10 cellular contexts compared by ENCODE assay signal in the genomic region with DNA sequence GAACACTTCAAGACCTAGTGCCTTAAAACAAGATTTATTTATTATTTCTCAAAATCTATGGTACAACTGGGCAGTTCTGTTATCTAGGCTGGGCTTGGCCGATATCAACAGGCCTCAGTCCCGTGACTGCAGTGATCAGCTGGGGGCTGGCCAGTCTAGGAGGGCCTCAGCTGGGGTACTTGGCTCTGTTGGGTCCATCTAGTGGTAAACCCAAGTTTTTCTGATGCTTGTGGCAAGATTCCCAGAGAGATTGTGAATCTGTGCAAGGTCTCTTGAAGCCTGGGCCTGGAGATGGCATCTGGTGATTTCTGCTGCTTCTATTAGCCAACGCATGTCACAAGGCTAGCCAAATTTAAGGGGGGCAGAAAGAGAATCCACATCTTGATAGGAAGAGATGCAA.
DNase-seq lines count a peak whose midpoint lies in the region; ATAC-seq, FAIRE-seq and TF ChIP-seq lines count a peak whose summit lies in the region.
"Had no signal": no experiment of that assay in that cellular context is flagged by ENCODE, and none has a peak within 500 bp of the region (broad histone marks: within the 10 kb centered on the region; RNA-seq: fewer than 3 reads in every experiment).

No MANE protein-coding gene starts in this region.

- WGBS in K562 (ENCODE audit: insufficient coverage, low coverage, missing lambda C conversion rate), result 4% methylated on average over 3 of the region's 3 CpGs

- in situ Hi-C loops in K562 (cut with MboI), result no loop called here

- H3K79me2 ChIP-seq in K562 (ENCODE audit: control insufficient read depth, insufficient read depth, low read length), result no peaks in the 10 kb centered on the region

- no peak for TF ChIP-seq EP300 in K562 (IDR thresholded peaks at IDR 0.05; ENCODE audit: low read length)

- DNase-seq in Ammon's horn (ENCODE audit: low spot score) (peak; percentile 3), NAMALWA (ENCODE audit: low spot score) (peak; percentile 5), K562 (ENCODE audit: extremely low read depth in 1 of 4, low spot score in 3 of 4) (peak in 2 of 4 experiments; percentile 7 to 38), iPS DF 19.7 (ENCODE audit: low read depth, low spot score) (peak; percentile 33), natural killer cell (no peak), mucosa of descending colon (no peak)
- no peak for DNase-seq in central memory CD4-positive, alpha-beta T cell
- DNase-seq: psoas muscle had no signal

- H3K9me3 ChIP-seq in K562 (replicated peaks; ENCODE audit: control insufficient read depth, insufficient read depth, low read depth, low read length) (no peaks in the 10 kb centered on the region), mucosa of descending colon (peaks cover 28% of the 10 kb centered on the region)
- H3K9me3 ChIP-seq: psoas muscle, suprapubic skin had no signal

- peaks cover 19 to 33% of the 10 kb centered on the region in 2 donors for H3K9me3 Mint-ChIP-seq in natural killer cell

- TF ChIP-seq POLR2A in K562 (conservative IDR thresholded peaks at IDR 0.05), result no peak

- FAIRE-seq in K562 (lab: Jason Lieb, UNC), result no peak

- no peaks in the 10 kb centered on the region for H3K27me3 ChIP-seq in K562 (ENCODE audit: control insufficient read depth in 2 of 2, insufficient read depth in 2 of 2, low read length in 2 of 2)
- H3K27me3 ChIP-seq: suprapubic skin had no signal

- peaks cover 16% of the 10 kb centered on the region for H3K36me3 Mint-ChIP-seq in natural killer cell

- no peak overlapping the region for H3K27ac Mint-ChIP-seq in natural killer cell

- no peak overlapping the region for H3K9ac ChIP-seq in K562 (ENCODE audit: insufficient read depth in 1 of 2, low read depth in 2 of 2, low read length in 2 of 2)

- CTCF ChIA-PET in K562 (lab: Yijun Ruan, JAX; ENCODE audit: low intra/inter-chr PET ratio), result interaction anchor here (0.6 kb wide), 1 partner anchor 1281 kb away, joined by 3 read pairs; no protein-coding TSS in a partner anchor

- H3K4me1 ChIP-seq in K562 (replicated peaks in 1 of 2; ENCODE audit: control insufficient read depth in 2 of 2, insufficient read depth in 2 of 2, low read length in 2 of 2) (no peaks in the 10 kb centered on the region), mucosa of descending colon (ENCODE audit: low read depth) (no peaks in the 10 kb centered on the region)
- H3K4me1 ChIP-seq: suprapubic skin had no signal

- no peaks in the 10 kb centered on the region for H3K27me3 Mint-ChIP-seq in natural killer cell (ENCODE audit: low read depth in 2 of 2)

- peak in 1 of 3 experiments; percentile 11; a peak in 1 of 6 replicates for TF ChIP-seq CTCF in K562 (IDR thresholded peaks at IDR 0.05 in 2 of 3, conservative IDR thresholded peaks at IDR 0.05 in 1 of 3; ENCODE audit: insufficient read depth in 2 of 3, low read depth in 1 of 3, low read length in 3 of 3)
- TF ChIP-seq CTCF in natural killer cell (IDR thresholded peaks at IDR 0.05), result no peak
- no peak for TF ChIP-seq CTCF in mucosa of descending colon (IDR thresholded peaks at IDR 0.05)

- intact Hi-C loops in K562 (cut with micrococcal nuclease) (loop anchor here (10.0 kb wide), 1 partner anchor 324 kb away; no protein-coding TSS in a partner anchor), natural killer cell (cut with micrococcal nuclease) (no loop called here), mucosa of descending colon (cut with DNase I, micrococcal nuclease) (no loop called here)

- no peaks in the 10 kb centered on the region for H3K9me1 ChIP-seq in K562 (ENCODE audit: control insufficient read depth, insufficient read depth, low read length)

- no peaks in the 10 kb centered on the region for H4K20me1 ChIP-seq in K562 (replicated peaks; ENCODE audit: control insufficient read depth, insufficient read depth, low read length)

- H2AFZ ChIP-seq in K562 (ENCODE audit: low read depth, low read length), result no peak overlapping the region

- POLR2A ChIA-PET in K562 (lab: Yijun Ruan, JAX), result no interaction called here

- no peak; a peak in 1 of 4 replicates for TF ChIP-seq RAD21 in K562 (CRISPR knock-in tag; conservative IDR thresholded peaks at IDR 0.05 in 1 of 2, IDR thresholded peaks at IDR 0.05 in 1 of 2)

- no peak overlapping the region for H3K4me3 ChIP-seq in K562
- no peak overlapping the region for H3K4me3 ChIP-seq in mucosa of descending colon
- H3K4me3 ChIP-seq: psoas muscle, suprapubic skin had no signal

- H3K36me3 ChIP-seq in K562 (ENCODE audit: control insufficient read depth, insufficient read depth, low read length) (no peaks in the 10 kb centered on the region), mucosa of descending colon (ENCODE audit: low read depth) (no peaks in the 10 kb centered on the region)
- H3K36me3 ChIP-seq: suprapubic skin had no signal

- H3K4me3 Mint-ChIP-seq in natural killer cell, result no peak overlapping the region

- H3K27ac ChIP-seq in K562 (ENCODE audit: extremely low read depth, low read depth, low read length), result no peak overlapping the region
- H3K27ac ChIP-seq: suprapubic skin had no signal

- ATAC-seq in K562, result peak; percentile 62
- no peak for ATAC-seq in natural killer cell
- no peak for ATAC-seq in mucosa of descending colon
- no peak for ATAC-seq in GM18498 (IDR thresholded peaks at IDR 0.05; ENCODE audit: unreplicated experiment)

- BruUV-seq in K562 (replicated peaks; lab: Mats Ljungman, UMichigan), result no TSS peak

- no peak overlapping the region for H3K4me2 ChIP-seq in K562 (ENCODE audit: insufficient read depth, low read length)

- H3K4me1 Mint-ChIP-seq in natural killer cell, result no peaks in the 10 kb centered on the region

TF ChIP-seq in K562, 482 proteins besides CTCF, POLR2A, EP300 and RAD21:
- TF ChIP-seq E2F3 (CRISPR knock-in tag; IDR thresholded peaks at IDR 0.05) (no peak), BHLHE40 (IDR thresholded peaks at IDR 0.05; ENCODE audit: low read length) (peak; percentile 73), DPF2 (IDR thresholded peaks at IDR 0.05) (no peak), HNRNPLL (IDR thresholded peaks at IDR 0.05; ENCODE audit: low read depth, low read length, poor library complexity, severe bottlenecking) (no peak), STAT5B (CRISPR knock-in tag; IDR thresholded peaks at IDR 0.05) (no peak), ZKSCAN1 (IDR thresholded peaks at IDR 0.05; ENCODE audit: low read depth, low read length) (no peak), TSC22D4 (tag; IDR thresholded peaks at IDR 0.05) (no peak), ZNF695 (CRISPR knock-in tag; IDR thresholded peaks at IDR 0.05) (no peak), PHF20 (IDR thresholded peaks at IDR 0.05; ENCODE audit: partially characterized antibody) (no peak)
- TF ChIP-seq, protein P1, sequence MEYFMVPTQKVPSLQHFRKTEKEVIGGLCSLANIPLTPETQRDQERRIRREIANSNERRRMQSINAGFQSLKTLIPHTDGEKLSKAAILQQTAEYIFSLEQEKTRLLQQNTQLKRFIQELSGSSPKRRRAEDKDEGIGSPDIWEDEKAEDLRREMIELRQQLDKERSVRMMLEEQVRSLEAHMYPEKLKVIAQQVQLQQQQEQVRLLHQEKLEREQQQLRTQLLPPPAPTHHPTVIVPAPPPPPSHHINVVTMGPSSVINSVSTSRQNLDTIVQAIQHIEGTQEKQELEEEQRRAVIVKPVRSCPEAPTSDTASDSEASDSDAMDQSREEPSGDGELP (CRISPR knock-in tag; IDR thresholded peaks at IDR 0.05; ENCODE audit: borderline replicate concordance), result peak; percentile 16; the same call in 1 of the 2 replicates
- TF ChIP-seq, protein P2, sequence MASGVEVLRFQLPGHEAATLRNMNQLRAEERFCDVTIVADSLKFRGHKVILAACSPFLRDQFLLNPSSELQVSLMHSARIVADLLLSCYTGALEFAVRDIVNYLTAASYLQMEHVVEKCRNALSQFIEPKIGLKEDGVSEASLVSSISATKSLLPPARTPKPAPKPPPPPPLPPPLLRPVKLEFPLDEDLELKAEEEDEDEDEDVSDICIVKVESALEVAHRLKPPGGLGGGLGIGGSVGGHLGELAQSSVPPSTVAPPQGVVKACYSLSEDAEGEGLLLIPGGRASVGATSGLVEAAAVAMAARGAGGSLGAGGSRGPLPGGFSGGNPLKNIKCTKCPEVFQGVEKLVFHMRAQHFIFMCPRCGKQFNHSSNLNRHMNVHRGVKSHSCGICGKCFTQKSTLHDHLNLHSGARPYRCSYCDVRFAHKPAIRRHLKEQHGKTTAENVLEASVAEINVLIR (CRISPR knock-in tag; IDR thresholded peaks at IDR 0.05), result no peak
- TF ChIP-seq, protein P3, sequence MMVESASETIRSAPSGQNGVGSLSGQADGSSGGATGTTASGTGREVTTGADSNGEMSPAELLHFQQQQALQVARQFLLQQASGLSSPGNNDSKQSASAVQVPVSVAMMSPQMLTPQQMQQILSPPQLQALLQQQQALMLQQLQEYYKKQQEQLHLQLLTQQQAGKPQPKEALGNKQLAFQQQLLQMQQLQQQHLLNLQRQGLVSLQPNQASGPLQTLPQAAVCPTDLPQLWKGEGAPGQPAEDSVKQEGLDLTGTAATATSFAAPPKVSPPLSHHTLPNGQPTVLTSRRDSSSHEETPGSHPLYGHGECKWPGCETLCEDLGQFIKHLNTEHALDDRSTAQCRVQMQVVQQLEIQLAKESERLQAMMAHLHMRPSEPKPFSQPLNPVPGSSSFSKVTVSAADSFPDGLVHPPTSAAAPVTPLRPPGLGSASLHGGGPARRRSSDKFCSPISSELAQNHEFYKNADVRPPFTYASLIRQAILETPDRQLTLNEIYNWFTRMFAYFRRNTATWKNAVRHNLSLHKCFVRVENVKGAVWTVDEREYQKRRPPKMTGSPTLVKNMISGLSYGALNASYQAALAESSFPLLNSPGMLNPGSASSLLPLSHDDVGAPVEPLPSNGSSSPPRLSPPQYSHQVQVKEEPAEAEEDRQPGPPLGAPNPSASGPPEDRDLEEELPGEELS (CRISPR knock-in tag; IDR thresholded peaks at IDR 0.05; ENCODE audit: borderline replicate concordance), result no peak

Comparison
In these comparisons a context has a peak if more than half of its experiments do, and no peak if none do; other contexts are left out.
1. DNase-seq: peak in Ammon's horn (single experiment), NAMALWA (single experiment) and iPS DF 19.7 (single experiment); none in natural killer cell (single experiment), mucosa of descending colon (0 of 3) and central memory CD4-positive, alpha-beta T cell (single experiment).